In the genomic region with DNA sequence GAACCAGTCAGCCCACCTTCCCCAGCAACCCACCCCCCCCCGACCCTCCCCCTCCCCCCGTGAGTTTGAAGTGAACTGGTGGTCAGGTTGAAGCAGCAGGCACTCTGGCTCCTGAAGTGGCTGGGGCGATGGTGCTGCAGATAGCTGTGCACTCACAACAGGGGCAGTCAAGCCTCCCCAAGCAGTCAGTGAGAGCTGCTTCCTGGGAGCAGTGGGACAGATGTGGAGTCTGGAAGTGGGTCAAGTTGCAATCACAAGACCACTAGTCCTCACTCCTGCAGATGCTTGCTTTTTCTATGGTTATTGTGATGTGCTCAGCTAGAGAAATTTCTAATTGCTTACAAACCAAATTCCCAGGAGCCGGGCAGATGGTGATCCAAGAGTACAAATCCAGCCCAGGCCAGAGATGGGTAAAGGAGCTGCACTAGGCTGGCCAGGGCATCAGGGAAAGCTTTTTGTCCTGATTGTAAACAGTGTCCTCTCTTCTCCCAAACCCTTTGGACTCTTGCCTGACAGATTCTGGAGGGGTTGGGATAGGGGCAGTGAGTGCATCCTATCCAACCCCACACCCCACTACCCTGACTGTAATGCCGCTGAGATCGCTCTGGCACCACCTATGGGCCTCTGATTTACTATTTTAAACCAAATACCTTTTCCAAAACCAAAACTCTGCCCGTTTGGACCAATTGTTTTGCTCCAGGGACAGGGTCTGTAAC, we compare ENCODE assay signal across 13 cellular contexts. TPM values are rescaled to one million over a fixed set of nuclear protein-coding genes. Genes with fewer than 3 reads are reported as not detected.
A peak's percentile ranks its signal among the peaks of the same experiment; 100 is the strongest.
DNase-seq lines count a peak whose midpoint lies in the region; ATAC-seq and TF ChIP-seq lines count a peak whose summit lies in the region.
"Had no signal": no experiment of that assay in that cellular context is flagged by ENCODE, and none has a peak within 500 bp of the region (broad histone marks: within the 10 kb centered on the region; RNA-seq: fewer than 3 reads in every experiment).

No MANE protein-coding gene starts in this region.

- H3K27me3 ChIP-seq in right atrium auricular region (no peaks in the 10 kb centered on the region), left lung (no peaks in the 10 kb centered on the region), uterus (no peaks in the 10 kb centered on the region), MG63 (no peaks in the 10 kb centered on the region)

- no peak for TF ChIP-seq POLR2A in uterus (IDR thresholded peaks at IDR 0.05)

- DNase-seq in Right ventricle myocardium inferior (ENCODE audit: missing footprints) (no peak), right atrium auricular region (ENCODE audit: low spot score) (no peak), epidermal melanocyte (ENCODE audit: insufficient read length, low spot score) (peak; percentile 34), left lung (no peak), uterus (peak; percentile 46 to 51), MG63 (no peak), foreskin melanocyte (no peak), NCI-H187 treated with DMSO at 0.1 percent for 48 hours (lab: John Stamatoyannopoulos, UW) (no peak)
- DNase-seq: HCEC 1CT, NCI-H187 had no signal

- H3K4me3 ChIP-seq in right atrium auricular region (no peak overlapping the region), left lung (no peak overlapping the region), uterus (no peak overlapping the region), MG63 (no peak overlapping the region)

- H3K9me3 ChIP-seq in right atrium auricular region: no peaks in the 10 kb centered on the region
- H3K9me3 ChIP-seq in left lung: no peaks in the 10 kb centered on the region
- H3K9me3 ChIP-seq in uterus: no peaks in the 10 kb centered on the region
- no peaks in the 10 kb centered on the region for H3K9me3 ChIP-seq in MG63

- H3K36me3 ChIP-seq in right atrium auricular region (no peaks in the 10 kb centered on the region), left lung (no peaks in the 10 kb centered on the region), uterus (no peaks in the 10 kb centered on the region), MG63 (no peaks in the 10 kb centered on the region)

- TF ChIP-seq CTCF in right atrium auricular region (IDR thresholded peaks at IDR 0.05) (no peak), left lung (IDR thresholded peaks at IDR 0.05) (no peak), uterus (IDR thresholded peaks at IDR 0.05) (no peak)

- peak overlapping the region in 1 of 2 donors; percentile 62 for H3K27ac ChIP-seq in right atrium auricular region
- no peak overlapping the region for H3K27ac ChIP-seq in left lung
- H3K27ac ChIP-seq in uterus: peak overlapping the region; percentile 57 to 60
- H3K27ac ChIP-seq: HL-60 had no signal

- H3K4me1 ChIP-seq in right atrium auricular region: no peaks in the 10 kb centered on the region
- H3K4me1 ChIP-seq in left lung: no peaks in the 10 kb centered on the region
- H3K4me1 ChIP-seq in uterus: no peaks in the 10 kb centered on the region

- intact Hi-C loops in Right ventricle myocardium inferior (cut with DNase I) (loop anchor here (5.0 kb wide), 1 partner anchor 37 kb away; no protein-coding TSS in a partner anchor), left lung (cut with DNase I) (no loop called here), uterus (cut with DNase I; ENCODE audit: low total_unique reads) (no loop called here)

- ATAC-seq in Right ventricle myocardium inferior: peak; percentile 70
- peak; percentile 18 for ATAC-seq in left lung

RNA-seq across cellular contexts. Expression of gene CLPX, which starts 9.8 kb away (rescaled TPM):
- total RNA-seq in Right ventricle myocardium inferior: 54.6 TPM
- 10 to 100 TPM; 28.8 to 39.5 TPM for total RNA-seq in right atrium auricular region
- total RNA-seq in left lung: 10 to 100 TPM; 41.0 to 42.7 TPM
- total RNA-seq in uterus: 10 to 100 TPM; 21.0 to 85.2 (median 51.8) TPM
- 46.4 and 60.5 TPM in 2 replicates for total RNA-seq in MG63 (2014; rRNA removed; shearing (Covaris generic); ENCODE audit: low replicate concordance)

RNA-seq across cellular contexts. Expression of gene CILP, which starts 16.3 kb away (rescaled TPM):
- total RNA-seq in Right ventricle myocardium inferior: 15.7 TPM
- total RNA-seq in right atrium auricular region: 10 to 100 TPM in 1 of 2 donors, 1 to 10 TPM in 1; 2.2 to 32.0 TPM
- 1 to 10 TPM; 1.4 to 8.5 TPM for total RNA-seq in left lung
- total RNA-seq in uterus: 10 to 100 TPM; 10.5 to 22.5 (median 14.4) TPM
- not detected in 2 replicates for total RNA-seq in MG63 (2014; rRNA removed; shearing (Covaris generic); ENCODE audit: low replicate concordance)
- total RNA-seq: lung microvascular endothelial cell, SK-MEL-5 had no signal

Comparison
In these comparisons a context has a peak if more than half of its experiments do, and no peak if none do; other contexts are left out.
1. DNase-seq: peak in epidermal melanocyte (single experiment) and uterus (2 of 2); none in Right ventricle myocardium inferior (single experiment), right atrium auricular region (single experiment), left lung (0 of 2), MG63 (single experiment), foreskin melanocyte (single experiment) and NCI-H187 treated with DMSO at 0.1 percent for 48 hours (single experiment).
2. H3K27ac ChIP-seq: peak in uterus (2 of 2); none in left lung (0 of 2).